ENCODE assay signal across 9 cellular contexts in the genomic region with DNA sequence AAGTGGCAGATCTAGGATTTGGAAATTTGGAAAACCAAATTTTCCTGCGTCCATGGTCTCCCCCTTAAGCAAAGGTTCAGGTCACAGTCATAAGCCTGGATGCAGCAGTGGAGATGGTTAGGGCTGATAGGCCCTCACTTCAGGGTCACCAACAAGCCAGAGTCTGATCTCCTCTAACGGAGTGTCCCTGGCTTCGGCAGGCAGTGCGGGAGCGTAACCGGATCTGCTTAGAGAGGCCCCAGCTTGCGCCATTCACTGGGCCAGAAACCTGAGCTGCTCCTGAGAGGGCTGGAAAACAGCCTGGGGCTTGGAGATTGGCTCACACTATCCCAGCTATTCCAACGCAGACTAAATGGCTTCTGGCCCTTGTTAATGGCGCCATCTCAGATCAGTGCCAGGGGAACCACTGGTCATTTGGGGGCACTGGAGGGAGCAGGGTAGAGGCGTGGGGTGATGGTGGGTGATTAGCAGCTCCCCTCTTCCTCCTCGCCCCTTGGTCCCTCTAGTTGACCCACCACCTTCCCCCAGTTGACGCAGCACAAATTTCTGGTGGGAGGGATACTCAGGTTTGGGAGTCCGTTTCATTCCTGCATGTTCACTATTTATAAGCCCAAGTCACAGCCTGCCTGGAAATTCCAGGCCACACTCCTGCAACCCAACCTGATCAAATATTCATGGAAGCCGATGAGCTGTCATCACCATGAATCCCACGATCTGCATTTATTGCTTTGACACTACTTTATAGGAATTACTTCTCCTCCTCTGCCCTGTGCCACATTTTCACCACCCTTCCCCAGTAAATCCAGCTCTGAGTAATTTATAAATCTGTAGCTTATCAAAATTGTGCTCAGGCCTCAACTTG.
DNase-seq lines count a peak whose midpoint lies in the region; ATAC-seq and TF ChIP-seq lines count a peak whose summit lies in the region.
"Had no signal": no experiment of that assay in that cellular context is flagged by ENCODE, and none has a peak within 500 bp of the region (broad histone marks: within the 10 kb centered on the region; RNA-seq: fewer than 3 reads in every experiment).

No MANE protein-coding gene starts in this region.

- H3K9me3 ChIP-seq in left ventricle myocardium inferior (replicated peaks) = no peaks in the 10 kb centered on the region
- no peaks in the 10 kb centered on the region for H3K9me3 ChIP-seq in testis

- H3K27me3 ChIP-seq in left ventricle myocardium inferior (ENCODE audit: low read depth) = no peaks in the 10 kb centered on the region
- no peaks in the 10 kb centered on the region for H3K27me3 ChIP-seq in testis

- H3K4me3 ChIP-seq in left ventricle myocardium inferior = no peak overlapping the region
- no peak overlapping the region for H3K4me3 ChIP-seq in testis

- no peak for TF ChIP-seq CTCF in left ventricle myocardium inferior (IDR thresholded peaks at IDR 0.05; ENCODE audit: borderline replicate concordance)
- TF ChIP-seq CTCF in testis (IDR thresholded peaks at IDR 0.05) = no peak

- TF ChIP-seq POLR2A in testis (IDR thresholded peaks at IDR 0.05) = no peak

- DNase-seq in NCI-H128 (lab: John Stamatoyannopoulos, UW; ENCODE audit: unreplicated experiment) (peak; percentile 29), SK-N-DZ (ENCODE audit: low spot score) (peak; percentile 96), left ventricle myocardium inferior (peak; percentile 66), retina (peak; percentile 58), testis (no peak), SIG-M5 (lab: John Stamatoyannopoulos, UW) (no peak)

- 79 to 80% methylated on average over 15 of the region's 15 CpGs for WGBS in testis, 2 donors

- intact Hi-C loops in left ventricle myocardium inferior (cut with micrococcal nuclease) = no loop called here
- intact Hi-C loops in testis (cut with DNase I; ENCODE audit: low total_unique reads) = no loop called here

- H3K36me3 ChIP-seq in left ventricle myocardium inferior (no peaks in the 10 kb centered on the region), testis (ENCODE audit: low read depth, missing control alignments) (no peaks in the 10 kb centered on the region)

- H3K4me1 ChIP-seq in left ventricle myocardium inferior (peaks cover 23% of the 10 kb centered on the region), testis (no peaks in the 10 kb centered on the region)

- peak overlapping the region; percentile 81 for H3K27ac ChIP-seq in left ventricle myocardium inferior (replicated peaks)
- H3K27ac ChIP-seq in testis = no peak overlapping the region
- H3K27ac ChIP-seq: KMS-11 had no signal

- ATAC-seq in GM19324 (IDR thresholded peaks at IDR 0.05; ENCODE audit: low FRiP score, unreplicated experiment) (no peak), esophagus mucosa (no peak)

Comparison
In these comparisons a context has a peak if more than half of its experiments do, and no peak if none do; other contexts are left out.
1. DNase-seq: peak in NCI-H128 (single experiment), SK-N-DZ (single experiment), left ventricle myocardium inferior (single experiment) and retina (single experiment); none in testis (single experiment) and SIG-M5 (single experiment).